Comparison of ENCODE assay signal across 10 cellular contexts in the genomic region with DNA sequence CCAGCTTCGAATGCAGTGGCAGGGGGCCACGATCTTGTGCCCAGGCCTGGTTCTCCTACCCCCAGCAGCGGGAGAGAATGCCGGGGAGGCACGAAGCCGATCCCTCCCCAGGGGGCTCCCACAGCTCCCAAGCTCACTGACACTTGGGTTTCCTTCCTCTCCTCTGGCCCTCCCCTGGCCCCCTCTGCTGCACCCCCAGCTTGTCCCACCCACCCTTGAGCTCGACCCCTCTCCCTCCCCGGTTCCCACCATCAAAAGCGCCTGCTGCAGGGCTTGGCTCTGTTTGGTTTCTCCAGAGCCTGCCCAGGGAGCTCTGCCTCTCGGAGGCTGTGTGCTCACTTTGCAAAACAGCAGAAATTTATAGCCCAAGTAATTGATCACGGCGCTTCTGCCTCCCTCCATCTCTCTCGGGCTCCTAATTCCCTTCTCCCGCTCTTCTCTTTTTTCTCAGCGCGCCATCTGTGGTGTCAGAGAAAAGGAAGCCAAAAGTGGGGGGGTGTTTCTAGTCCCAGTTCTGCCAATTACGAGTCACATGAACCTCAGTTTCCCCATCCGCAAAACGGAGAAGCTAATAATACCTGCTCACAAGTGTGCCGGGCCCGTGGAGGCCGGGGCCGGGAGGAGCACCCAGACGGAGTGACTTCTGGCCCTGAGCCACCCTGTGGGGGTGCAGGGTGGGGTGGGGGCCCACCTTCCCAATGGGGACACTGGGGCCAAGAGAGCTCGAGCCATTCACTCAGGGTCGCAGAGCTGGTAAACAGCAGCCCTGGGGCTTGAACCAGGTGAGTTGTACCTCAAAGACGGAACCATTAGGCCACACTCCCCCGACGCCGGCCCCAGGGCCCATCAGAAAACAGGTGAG.
DNase-seq lines count a peak whose midpoint lies in the region; ATAC-seq and TF ChIP-seq lines count a peak whose summit lies in the region.
"Had no signal": no experiment of that assay in that cellular context is flagged by ENCODE, and none has a peak within 500 bp of the region (broad histone marks: within the 10 kb centered on the region; RNA-seq: fewer than 3 reads in every experiment).

No MANE protein-coding gene starts in this region.

- no peak overlapping the region for H3K23ac ChIP-seq in trophoblast cell (ENCODE audit: low read length)

- peak overlapping the region; percentile 97 for H2BK12ac ChIP-seq in trophoblast cell (ENCODE audit: low read length)

- H3K18ac ChIP-seq in trophoblast cell (ENCODE audit: low read length), result peak overlapping the region; percentile 48

- no peak for TF ChIP-seq POLR2A in heart left ventricle (IDR thresholded peaks at IDR 0.05)

- H4K12ac ChIP-seq in trophoblast cell (ENCODE audit: low read depth, low read length), result no peak overlapping the region

- H3K36me3 ChIP-seq in NT2/D1 (ENCODE audit: insufficient read depth, insufficient read length, low read length) (no peaks in the 10 kb centered on the region), heart left ventricle (no peaks in the 10 kb centered on the region), trophoblast cell (ENCODE audit: control insufficient read depth in 1 of 2, insufficient read depth in 2 of 2, low read length in 2 of 2) (no peaks in the 10 kb centered on the region)

- no peak overlapping the region for H3K4me2 ChIP-seq in trophoblast cell (ENCODE audit: low read length)

- H2AFZ ChIP-seq in trophoblast cell (ENCODE audit: insufficient read depth, low read length, poor library complexity), result peak overlapping the region; percentile 17

- 84 to 91% (median 88%) methylated on average over 26 to 30 of the region's 30 CpGs for WGBS in heart left ventricle, 4 donors
- no CpG with 5 or more reads among the region's 30 CpGs for WGBS in trophoblast cell (ENCODE audit: extremely low coverage, insufficient coverage, insufficient read length)

- peak overlapping the region; percentile 76 for H2AK5ac ChIP-seq in trophoblast cell (ENCODE audit: low read length)

- H4K8ac ChIP-seq in trophoblast cell (ENCODE audit: low read depth, low read length), result peak overlapping the region; percentile 23

- H3K27me3 ChIP-seq in NT2/D1 (ENCODE audit: insufficient read depth, insufficient read length) (no peaks in the 10 kb centered on the region), heart left ventricle (no peaks in the 10 kb centered on the region), trophoblast cell (ENCODE audit: insufficient read depth, low read length) (no peaks in the 10 kb centered on the region)

- peaks cover 20% of the 10 kb centered on the region for H3K4me1 ChIP-seq in NT2/D1 (ENCODE audit: insufficient read depth, insufficient read length)
- peaks cover 8 to 91% (median 65%) of the 10 kb centered on the region in 12 donors for H3K4me1 ChIP-seq in heart left ventricle
- peaks cover 45 to 46% of the 10 kb centered on the region in 2 experiments for H3K4me1 ChIP-seq in trophoblast cell (ENCODE audit: control insufficient read depth in 1 of 2, insufficient read depth in 2 of 2, low read length in 2 of 2)

- no peak for TF ChIP-seq CTCF in 22Rv1 (IDR thresholded peaks at IDR 0.05)
- no peak for TF ChIP-seq CTCF in heart left ventricle (IDR thresholded peaks at IDR 0.05)

- peaks cover 42% of the 10 kb centered on the region for H3K79me1 ChIP-seq in trophoblast cell (ENCODE audit: low read length)

- peak overlapping the region; percentile 57 for H3K4ac ChIP-seq in trophoblast cell (ENCODE audit: low read depth, low read length)

- H3K27ac ChIP-seq in 22Rv1 (peak overlapping the region; percentile 97), heart left ventricle (peak overlapping the region; percentile 78 to 97 (median 92)), trophoblast cell (ENCODE audit: low read depth, low read length) (peak overlapping the region; percentile 64)

- H2BK5ac ChIP-seq in trophoblast cell (ENCODE audit: low read depth, low read length, poor library complexity), result peak overlapping the region; percentile 64

- H3K9me3 ChIP-seq in NT2/D1 (ENCODE audit: insufficient read depth, low read length) (no peaks in the 10 kb centered on the region), heart left ventricle (no peaks in the 10 kb centered on the region), trophoblast cell (ENCODE audit: insufficient read depth, low read depth, low read length) (no peaks in the 10 kb centered on the region)

- intact Hi-C loops in heart left ventricle (cut with DNase I), result loop anchor here in 3 of 10 donors (5.0 kb wide), 3 partner anchors 52 to 163 kb away; a partner anchor contains a TSS

- DNase-seq in NT2/D1 (ENCODE audit: low read depth, low spot score) (no peak), heart left ventricle (peak in 2 of 5 donors; percentile 18 to 23), trophoblast cell (no peak), NCI-H2081 treated with DMSO at 0.1 percent for 48 hours (lab: John Stamatoyannopoulos, UW) (no peak), NCI-H1092 (lab: John Stamatoyannopoulos, UW) (no peak), MV-4-11 (lab: John Stamatoyannopoulos, UW) (no peak)
- DNase-seq: CD4-positive, CD25-positive, alpha-beta regulatory T cell; KBM-7 had no signal

- H3K9ac ChIP-seq in NT2/D1 (ENCODE audit: insufficient read length, low read depth) (peak overlapping the region; percentile 23), trophoblast cell (ENCODE audit: low read length) (no peak overlapping the region)

- peak overlapping the region; percentile 98 for H4K91ac ChIP-seq in trophoblast cell (ENCODE audit: low read depth, low read length)

- H3K79me2 ChIP-seq in trophoblast cell (ENCODE audit: control insufficient read depth, insufficient read depth, low read length, poor library complexity), result peaks cover 7% of the 10 kb centered on the region

- H3K4me3 ChIP-seq in NT2/D1 (ENCODE audit: insufficient read length, low read depth) (no peak overlapping the region), heart left ventricle (no peak overlapping the region), trophoblast cell (ENCODE audit: low read depth, low read length) (no peak overlapping the region)

- peak overlapping the region; percentile 59 for H2BK120ac ChIP-seq in trophoblast cell (ENCODE audit: insufficient read depth, low read length, poor library complexity)

- peak overlapping the region; percentile 76 for H3K14ac ChIP-seq in trophoblast cell (ENCODE audit: low read length)

- ATAC-seq in heart left ventricle (no peak), GM19452 (IDR thresholded peaks at IDR 0.05; ENCODE audit: unreplicated experiment) (no peak)
